In genomic region chr9:89982016-89982415, GRCh38 we compare ENCODE assay signal across 28 cellular contexts.
"Had no signal": no experiment of that assay in that cellular context is flagged by ENCODE, and none has a peak within 500 bp of the region (broad histone marks: within the 10 kb centered on the region; RNA-seq: fewer than 3 reads in every experiment).

No MANE protein-coding gene starts in this region.

- DNase-seq: activated CD4-positive, alpha-beta memory T cell treated with anti-CD3 and anti-CD28 coated beads, Interleukin-2, amount 10 ng/mL, durations not matched to agents 7 days and 5 days; activated CD4-positive, alpha-beta T cell treated with anti-CD3 and anti-CD28 coated beads for 48 hours; activated CD4-positive, CD25-positive, alpha-beta regulatory T cell; activated CD4-positive, CD25-positive, alpha-beta regulatory T cell treated with anti-CD3 and anti-CD28 coated beads, Interleukin-2, amount 50 U/mL, for 72 hours; activated CD8-positive, alpha-beta memory T cell treated with anti-CD3 and anti-CD28 coated beads, Interleukin-2, amount 50 U/mL, for 48 hours; activated effector memory CD4-positive, alpha-beta T cell treated with Interleukin-2 at 50 U/mL for 16 hours; activated gamma-delta T cell treated with Interleukin-2 at 50 U/mL for 16 hours; activated naive CD4-positive, alpha-beta T cell treated with anti-CD3 and anti-CD28 coated beads, Interleukin-2, amount 50 U/mL, for 16 hours; activated naive CD4-positive, alpha-beta T cell treated with Interleukin-2 at 50 U/mL for 16 hours; activated T-cell treated with anti-CD3 and anti-CD28 coated beads for 4 hours; activated T-cell treated with anti-CD3 and anti-CD28 coated beads, Interleukin-2, amount 50 U/mL, for 24 hours; activated T-cell treated with anti-CD3 and anti-CD28 coated beads, Interleukin-2, amount 50 U/mL, for 72 hours; amniotic stem cell; anterior cingulate cortex; central memory CD4-positive, alpha-beta T cell; cerebellar nuclear complex; colonic mucosa; effector CD8-positive, alpha-beta T cell; esophagus squamous epithelium; foreskin melanocyte; head of caudate nucleus; T-helper 2 cell had no signal

- H3K36me3 ChIP-seq: cardiac muscle cell, colonic mucosa, esophagus squamous epithelium, gastroesophageal sphincter had no signal

- FAIRE-seq: astrocyte, endometrium, endothelial cell of umbilical vein had no signal

- ATAC-seq: activated T-cell treated with anti-CD3 and anti-CD28 coated beads, Interleukin-2, amount 50 U/mL, for 72 hours; gastroesophageal sphincter had no signal

- H3K4me1 ChIP-seq: colonic mucosa had no signal

- H3K27me3 ChIP-seq: cardiac muscle cell, colonic mucosa, esophagus squamous epithelium, gastroesophageal sphincter had no signal

- H3K4me3 ChIP-seq: cardiac muscle cell, colonic mucosa, esophagus squamous epithelium, gastroesophageal sphincter had no signal

- H3K27ac ChIP-seq: cardiac muscle cell, colonic mucosa, epithelial cell of prostate, esophagus squamous epithelium, gastroesophageal sphincter had no signal

- H3K9me3 ChIP-seq: colonic mucosa, esophagus squamous epithelium, gastroesophageal sphincter had no signal
